In genomic region chr1:168512864-168513595, GRCh38 we compare ENCODE assay signal across 19 cellular contexts. TPM values are rescaled to one million over a fixed set of nuclear protein-coding genes. Genes with fewer than 3 reads are reported as not detected.
DNase-seq lines count a peak whose midpoint lies in the region; ATAC-seq and TF ChIP-seq lines count a peak whose summit lies in the region.
"Had no signal": no experiment of that assay in that cellular context is flagged by ENCODE, and none has a peak within 500 bp of the region (broad histone marks: within the 10 kb centered on the region; RNA-seq: fewer than 3 reads in every experiment).

No MANE protein-coding gene starts in this region.

- TF ChIP-seq CTCF in Calu3 (IDR thresholded peaks at IDR 0.05; ENCODE audit: unreplicated experiment) (no peak), osteocyte (IDR thresholded peaks at IDR 0.05) (no peak)

- ATAC-seq in activated T-cell treated with anti-CD3 and anti-CD28 coated beads, Interleukin-2, amount 50 U/mL, for 4 hours, result peak; percentile 41 to 48
- ATAC-seq in HG03280 (IDR thresholded peaks at IDR 0.05; ENCODE audit: unreplicated experiment), result no peak

- DNase-seq in activated T-cell treated with anti-CD3 and anti-CD28 coated beads, Interleukin-2, amount 50 U/mL, for 4 hours, result no peak
- DNase-seq in activated T-cell treated with anti-CD3 and anti-CD28 coated beads for 4 hours (no peak), Calu3 (no peak), osteocyte (ENCODE audit: extremely low spot score, unreplicated experiment) (no peak)
- DNase-seq in activated CD4-positive, CD25-positive, alpha-beta regulatory T cell treated with anti-CD3 and anti-CD28 coated beads, Interleukin-2, amount 50 U/mL, for 72 hours, result peak; percentile 31
- no peak for DNase-seq in effector memory CD4-positive, alpha-beta T cell
- DNase-seq in stimulated activated CD8-positive, alpha-beta memory T cell treated with anti-CD3 and anti-CD28 coated beads, Interleukin-7, amount 100 ng/mL, for 4 hours (ENCODE audit: low read depth in 2 of 2), result peak; percentile 24 to 29
- DNase-seq: cerebellar nuclear complex; kidney; NCI-H2029; posterior cingulate gyrus; SIG-M5; stimulated activated CD4-positive, alpha-beta T cell treated with anti-CD3 and anti-CD28 coated beads, Interleukin-12 subunit alpha, Interleukin-12 subunit beta, amount 100 ng/mL, for 4 hours; thyroid gland had no signal

- H3K4me3 ChIP-seq in effector memory CD4-positive, alpha-beta T cell (ENCODE audit: insufficient read depth, low read depth, low read length, poor library complexity, severe bottlenecking), result peak overlapping the region; percentile 14
- H3K4me3 ChIP-seq: HAP-1, thyroid gland had no signal

- no TSS peak for BruUV-seq in Calu3 (replicated peaks; lab: Mats Ljungman, UMichigan)

- H3K4me3 Mint-ChIP-seq in activated T-cell treated with anti-CD3 and anti-CD28 coated beads, Interleukin-2, amount 50 U/mL, for 4 hours, result peak overlapping the region; percentile 48
- H3K4me3 Mint-ChIP-seq in Calu3 (ENCODE audit: low read depth, unreplicated experiment) (no peak overlapping the region), osteocyte (ENCODE audit: unreplicated experiment) (no peak overlapping the region)

- no peak overlapping the region for H3K27ac Mint-ChIP-seq in Calu3 (ENCODE audit: unreplicated experiment)
- no peak overlapping the region for H3K27ac Mint-ChIP-seq in osteocyte (ENCODE audit: unreplicated experiment)

- no peaks in the 10 kb centered on the region for H3K9me3 Mint-ChIP-seq in activated T-cell treated with anti-CD3 and anti-CD28 coated beads, Interleukin-2, amount 50 U/mL, for 4 hours
- no peaks in the 10 kb centered on the region for H3K9me3 Mint-ChIP-seq in Calu3 (ENCODE audit: low read depth, unreplicated experiment)
- H3K9me3 Mint-ChIP-seq in osteocyte (ENCODE audit: unreplicated experiment), result no peaks in the 10 kb centered on the region

- no peaks in the 10 kb centered on the region for H3K36me3 ChIP-seq in effector memory CD4-positive, alpha-beta T cell (ENCODE audit: control insufficient read depth, insufficient read depth, low read length)
- H3K36me3 ChIP-seq: HAP-1, thyroid gland had no signal

- CTCF ChIA-PET in Calu3 (lab: Charles Lee), result no interaction called here

- H3K36me3 Mint-ChIP-seq in activated T-cell treated with anti-CD3 and anti-CD28 coated beads, Interleukin-2, amount 50 U/mL, for 4 hours (ENCODE audit: insufficient read depth), result no peaks in the 10 kb centered on the region
- H3K36me3 Mint-ChIP-seq in Calu3 (ENCODE audit: insufficient read depth, unreplicated experiment) (no peaks in the 10 kb centered on the region), osteocyte (ENCODE audit: unreplicated experiment) (no peaks in the 10 kb centered on the region)

- intact Hi-C loops in Calu3 (cut with micrococcal nuclease; ENCODE audit: unreplicated experiment), result no loop called here

- H3K27ac ChIP-seq in effector memory CD4-positive, alpha-beta T cell (ENCODE audit: insufficient read depth, low read length, poor library complexity, severe bottlenecking), result peak overlapping the region; percentile 40
- H3K27ac ChIP-seq: HL-60, thyroid gland had no signal

- no peaks in the 10 kb centered on the region for H3K9me3 ChIP-seq in effector memory CD4-positive, alpha-beta T cell (ENCODE audit: control insufficient read depth, low read length)
- H3K9me3 ChIP-seq: HAP-1, thyroid gland had no signal

- H3K4me1 Mint-ChIP-seq in activated T-cell treated with anti-CD3 and anti-CD28 coated beads, Interleukin-2, amount 50 U/mL, for 4 hours (ENCODE audit: low read depth), result peaks cover 58% of the 10 kb centered on the region
- H3K4me1 Mint-ChIP-seq in Calu3 (ENCODE audit: low read depth, unreplicated experiment) (peaks cover 7% of the 10 kb centered on the region), osteocyte (ENCODE audit: unreplicated experiment) (no peaks in the 10 kb centered on the region)

- H3K27me3 Mint-ChIP-seq in activated T-cell treated with anti-CD3 and anti-CD28 coated beads, Interleukin-2, amount 50 U/mL, for 4 hours (ENCODE audit: low read depth), result no peaks in the 10 kb centered on the region
- H3K27me3 Mint-ChIP-seq in Calu3 (ENCODE audit: unreplicated experiment) (no peaks in the 10 kb centered on the region), osteocyte (ENCODE audit: unreplicated experiment) (peaks cover 34% of the 10 kb centered on the region)

- H3K27me3 ChIP-seq in effector memory CD4-positive, alpha-beta T cell (replicated peaks; ENCODE audit: control insufficient read depth, insufficient read depth, low read length, poor library complexity, severe bottlenecking), result no peaks in the 10 kb centered on the region
- H3K27me3 ChIP-seq: thyroid gland had no signal

- peaks cover 19% of the 10 kb centered on the region for H3K4me1 ChIP-seq in effector memory CD4-positive, alpha-beta T cell (ENCODE audit: control insufficient read depth, insufficient read depth, low read length, poor library complexity, severe bottlenecking)
- H3K4me1 ChIP-seq: HAP-1, thyroid gland had no signal

RNA-seq across cellular contexts. Expression of gene XCL2, which starts 30.8 kb away (rescaled TPM):
- 10 to 100 TPM; 14.0 to 79.9 (median 28.4) TPM for total RNA-seq in activated T-cell treated with anti-CD3 and anti-CD28 coated beads, Interleukin-2, amount 50 U/mL, for 4 hours
- total RNA-seq in Calu3 (2022) (not detected in 2 replicates), osteocyte (not detected in 2 replicates)
- total RNA-seq: glomerular endothelial cell, LHCN-M2, thyroid gland had no signal

Comparison
In these comparisons a context has a peak if more than half of its experiments do, and no peak if none do; other contexts are left out.
1. DNase-seq: peak in activated CD4-positive, CD25-positive, alpha-beta regulatory T cell treated with anti-CD3 and anti-CD28 coated beads, Interleukin-2, amount 50 U/mL, for 72 hours (single experiment) and stimulated activated CD8-positive, alpha-beta memory T cell treated with anti-CD3 and anti-CD28 coated beads, Interleukin-7, amount 100 ng/mL, for 4 hours (2 of 2); none in activated T-cell treated with anti-CD3 and anti-CD28 coated beads, Interleukin-2, amount 50 U/mL, for 4 hours (single experiment), activated T-cell treated with anti-CD3 and anti-CD28 coated beads for 4 hours (single experiment), effector memory CD4-positive, alpha-beta T cell (0 of 3), Calu3 (single experiment) and osteocyte (single experiment).
2. RNA of gene XCL2, which starts 30.8 kb away (total RNA-seq): 14.0 to 79.9 TPM in activated T-cell treated with anti-CD3 and anti-CD28 coated beads, Interleukin-2, amount 50 U/mL, for 4 hours; not detected in osteocyte and not detected in Calu3; every median in the first group is over 10 times any median in the second.